ENCODE assay signal across 24 cellular contexts in genomic region chr2:158713523-158714138, GRCh38.
A peak's percentile ranks its signal among the peaks of the same experiment; 100 is the strongest.
DNase-seq lines count a peak whose midpoint lies in the region; ATAC-seq, FAIRE-seq and TF ChIP-seq lines count a peak whose summit lies in the region.
"Had no signal": no experiment of that assay in that cellular context is flagged by ENCODE, and none has a peak within 500 bp of the region (broad histone marks: within the 10 kb centered on the region; RNA-seq: fewer than 3 reads in every experiment).

No MANE protein-coding gene starts in this region.

- H3K4me2 ChIP-seq in A549 (no peak overlapping the region), K562 (ENCODE audit: insufficient read depth, low read length) (no peak overlapping the region)

- 71% methylated on average over 2 of the region's 2 CpGs for WGBS in A549 (ENCODE audit: missing lambda C conversion rate)
- 2% methylated on average over 2 of the region's 2 CpGs for WGBS in K562 (ENCODE audit: insufficient coverage, low coverage, missing lambda C conversion rate)

- H3K4me3 ChIP-seq in A549 (no peak overlapping the region), K562 (no peak overlapping the region), fibroblast of pulmonary artery (replicated peaks; ENCODE audit: low read depth, low read length) (no peak overlapping the region)

- TF ChIP-seq RAD21 in A549 (conservative IDR thresholded peaks at IDR 0.05 in 1 of 2, IDR thresholded peaks at IDR 0.05 in 1 of 2) (no peak), K562 (CRISPR knock-in tag; conservative IDR thresholded peaks at IDR 0.05 in 1 of 2, IDR thresholded peaks at IDR 0.05 in 1 of 2) (no peak)

- H3K27ac ChIP-seq in A549 (no peak overlapping the region), K562 (ENCODE audit: extremely low read depth, low read depth, low read length) (no peak overlapping the region)
- H3K27ac ChIP-seq: C4-2B, RWPE1 had no signal

- H3K4me1 ChIP-seq in A549 (no peaks in the 10 kb centered on the region), K562 (replicated peaks in 1 of 2; ENCODE audit: control insufficient read depth in 2 of 2, insufficient read depth in 2 of 2, low read length in 2 of 2) (no peaks in the 10 kb centered on the region)
- H3K4me1 ChIP-seq: Caco-2 had no signal

- no peak for ATAC-seq in A549
- ATAC-seq in K562, result no peak
- ATAC-seq in HG03457 (IDR thresholded peaks at IDR 0.05; ENCODE audit: unreplicated experiment), result no peak
- ATAC-seq: CD8-positive, alpha-beta T cell; Panc1; T-cell had no signal

- H3K9me3 ChIP-seq in A549 (peaks cover 10% of the 10 kb centered on the region; the same call in 2 of the 3 replicates), K562 (replicated peaks; ENCODE audit: control insufficient read depth, insufficient read depth, low read depth, low read length) (no peaks in the 10 kb centered on the region)

- H2AFZ ChIP-seq in K562 (ENCODE audit: low read depth, low read length), result no peak overlapping the region

- in situ Hi-C loops in K562 (cut with MboI), result no loop called here

- intact Hi-C loops in K562 (cut with micrococcal nuclease), result no loop called here

- BruUV-seq in K562 (replicated peaks; lab: Mats Ljungman, UMichigan), result no TSS peak

- H3K79me2 ChIP-seq in K562 (ENCODE audit: control insufficient read depth, insufficient read depth, low read length), result no peaks in the 10 kb centered on the region

- CTCF ChIA-PET in A549 (lab: Yijun Ruan, JAX) (interaction anchor here (1.5 kb wide), 1 partner anchor 10 kb away, joined by 8 read pairs; no protein-coding TSS in a partner anchor), K562 (lab: Yijun Ruan, JAX; ENCODE audit: low intra/inter-chr PET ratio) (no interaction called here)

- no peaks in the 10 kb centered on the region for H4K20me1 ChIP-seq in K562 (replicated peaks; ENCODE audit: control insufficient read depth, insufficient read depth, low read length)

- TF ChIP-seq CTCF in A549 (IDR thresholded peaks at IDR 0.05), result no peak
- TF ChIP-seq CTCF in K562 (IDR thresholded peaks at IDR 0.05 in 2 of 3, conservative IDR thresholded peaks at IDR 0.05 in 1 of 3; ENCODE audit: insufficient read depth in 2 of 3, low read depth in 1 of 3, low read length in 3 of 3), result no peak
- no peak for TF ChIP-seq CTCF in fibroblast of pulmonary artery (IDR thresholded peaks at IDR 0.05; ENCODE audit: low read length, missing control alignments)

- FAIRE-seq in A549 (lab: Jason Lieb, UNC) (no peak), K562 (lab: Jason Lieb, UNC) (no peak)
- FAIRE-seq: GM18507 had no signal

- H3K36me3 ChIP-seq in K562 (ENCODE audit: control insufficient read depth, insufficient read depth, low read length), result no peaks in the 10 kb centered on the region

- TF ChIP-seq POLR2A in A549 (IDR thresholded peaks at IDR 0.05; ENCODE audit: low read length), result no peak
- TF ChIP-seq POLR2A in K562 (conservative IDR thresholded peaks at IDR 0.05), result no peak

- TF ChIP-seq EP300 in A549 (IDR thresholded peaks at IDR 0.05) (no peak), K562 (IDR thresholded peaks at IDR 0.05; ENCODE audit: low read length) (no peak)

- POLR2A ChIA-PET in A549 (lab: Yijun Ruan, JAX), result no interaction called here
- POLR2A ChIA-PET in K562 (lab: Yijun Ruan, JAX), result interaction anchor here (1.0 to 1.3 kb wide), 2 partner anchors 17 to 24 kb away, joined by 3 to 4 read pairs; no protein-coding TSS in a partner anchor

- DNase-seq in A549 (ENCODE audit: low read depth in 1 of 2, low spot score in 1 of 2) (no peak), HT1080 (ENCODE audit: low read depth) (peak; percentile 15), K562 (ENCODE audit: extremely low read depth in 1 of 4, low spot score in 3 of 4) (no peak), fibroblast of pulmonary artery (ENCODE audit: low read depth) (peak; percentile 53), 8988T (no peak), T-helper 1 cell (no peak)
- DNase-seq in activated CD8-positive, alpha-beta memory T cell treated with anti-CD3 and anti-CD28 coated beads, Interleukin-2, amount 50 U/mL, for 4 hours, result no peak
- DNase-seq: Caco-2; CD8-positive, alpha-beta T cell; DMS79 treated with DMSO at 0.1 percent for 48 hours; H7; NCI-H1092; NCI-H1417 treated with DMSO at 0.1 percent for 48 hours; NCI-H187; NCI-H2227 treated with DMSO at 0.1 percent for 48 hours; NCI-H510A; NCI-H69; SHP77; T-cell had no signal

- H3K27me3 ChIP-seq in K562 (ENCODE audit: control insufficient read depth in 2 of 2, insufficient read depth in 2 of 2, low read length in 2 of 2), result peaks cover 12 to 37% of the 10 kb centered on the region in 2 experiments; a peak in 4 of 5 replicates

- no peaks in the 10 kb centered on the region for H3K9me1 ChIP-seq in K562 (ENCODE audit: control insufficient read depth, insufficient read depth, low read length)

- H3K9ac ChIP-seq in K562 (ENCODE audit: insufficient read depth in 1 of 2, low read depth in 2 of 2, low read length in 2 of 2), result no peak overlapping the region

TF ChIP-seq in A549, 52 proteins besides CTCF, POLR2A, EP300 and RAD21:
- no peak for TF ChIP-seq NFE2L2 (conservative IDR thresholded peaks at IDR 0.05; ENCODE audit: low read length)
- peak; percentile 62 for TF ChIP-seq MAFK (IDR thresholded peaks at IDR 0.05; ENCODE audit: partially characterized antibody)
TF ChIP-seq in A549: peak in this region for 1.

TF ChIP-seq in K562, 482 proteins besides CTCF, POLR2A, EP300 and RAD21:
- TF ChIP-seq MAFF (IDR thresholded peaks at IDR 0.05; ENCODE audit: low read length) (peak; percentile 38; the same call in 1 of the 2 replicates), ZNF316 (IDR thresholded peaks at IDR 0.05) (peak; percentile 89), LEF1 (IDR thresholded peaks at IDR 0.05) (no peak), C11orf30 (IDR thresholded peaks at IDR 0.05; ENCODE audit: low read depth) (peak; percentile 71)

Comparison
In these comparisons a context has a peak if more than half of its experiments do, and no peak if none do; other contexts are left out.
1. DNase-seq: peak in HT1080 (single experiment) and fibroblast of pulmonary artery (single experiment); none in A549 (0 of 2), K562 (0 of 4), 8988T (single experiment), T-helper 1 cell (0 of 5) and activated CD8-positive, alpha-beta memory T cell treated with anti-CD3 and anti-CD28 coated beads, Interleukin-2, amount 50 U/mL, for 4 hours (single experiment).
2. Of the 35 proteins assayed by ChIP-seq in both K562 and A549: peak only in K562: none; only in A549: MAFK; in both: none; in neither: 34.